ENCODE assay signal across 1 cellular context in genomic region chr7:11538751-11539299, GRCh38.
TF ChIP-seq lines count a peak whose summit lies in the region.

No MANE protein-coding gene starts in this region.

TF ChIP-seq in SK-N-SH, 30 proteins besides CTCF, POLR2A, EP300 and RAD21 (continued from another document):
- TF ChIP-seq IRF3 (IDR thresholded peaks at IDR 0.05; ENCODE audit: low read depth, low read length) = no peak
- TF ChIP-seq SMC3 (IDR thresholded peaks at IDR 0.05; ENCODE audit: low read depth, low read length) = no peak
- TF ChIP-seq, protein P1, sequence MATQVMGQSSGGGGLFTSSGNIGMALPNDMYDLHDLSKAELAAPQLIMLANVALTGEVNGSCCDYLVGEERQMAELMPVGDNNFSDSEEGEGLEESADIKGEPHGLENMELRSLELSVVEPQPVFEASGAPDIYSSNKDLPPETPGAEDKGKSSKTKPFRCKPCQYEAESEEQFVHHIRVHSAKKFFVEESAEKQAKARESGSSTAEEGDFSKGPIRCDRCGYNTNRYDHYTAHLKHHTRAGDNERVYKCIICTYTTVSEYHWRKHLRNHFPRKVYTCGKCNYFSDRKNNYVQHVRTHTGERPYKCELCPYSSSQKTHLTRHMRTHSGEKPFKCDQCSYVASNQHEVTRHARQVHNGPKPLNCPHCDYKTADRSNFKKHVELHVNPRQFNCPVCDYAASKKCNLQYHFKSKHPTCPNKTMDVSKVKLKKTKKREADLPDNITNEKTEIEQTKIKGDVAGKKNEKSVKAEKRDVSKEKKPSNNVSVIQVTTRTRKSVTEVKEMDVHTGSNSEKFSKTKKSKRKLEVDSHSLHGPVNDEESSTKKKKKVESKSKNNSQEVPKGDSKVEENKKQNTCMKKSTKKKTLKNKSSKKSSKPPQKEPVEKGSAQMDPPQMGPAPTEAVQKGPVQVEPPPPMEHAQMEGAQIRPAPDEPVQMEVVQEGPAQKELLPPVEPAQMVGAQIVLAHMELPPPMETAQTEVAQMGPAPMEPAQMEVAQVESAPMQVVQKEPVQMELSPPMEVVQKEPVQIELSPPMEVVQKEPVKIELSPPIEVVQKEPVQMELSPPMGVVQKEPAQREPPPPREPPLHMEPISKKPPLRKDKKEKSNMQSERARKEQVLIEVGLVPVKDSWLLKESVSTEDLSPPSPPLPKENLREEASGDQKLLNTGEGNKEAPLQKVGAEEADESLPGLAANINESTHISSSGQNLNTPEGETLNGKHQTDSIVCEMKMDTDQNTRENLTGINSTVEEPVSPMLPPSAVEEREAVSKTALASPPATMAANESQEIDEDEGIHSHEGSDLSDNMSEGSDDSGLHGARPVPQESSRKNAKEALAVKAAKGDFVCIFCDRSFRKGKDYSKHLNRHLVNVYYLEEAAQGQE (IDR thresholded peaks at IDR 0.05; ENCODE audit: low read depth, low read length) = no peak
- TF ChIP-seq YY1 (IDR thresholded peaks at IDR 0.05; ENCODE audit: low read depth) = no peak
- TF ChIP-seq RCOR1 (IDR thresholded peaks at IDR 0.05; ENCODE audit: low read length) = peak; percentile 90
- TF ChIP-seq FOXJ3 (CRISPR knock-in tag; IDR thresholded peaks at IDR 0.05) = peak; percentile 72
- TF ChIP-seq, protein P2, sequence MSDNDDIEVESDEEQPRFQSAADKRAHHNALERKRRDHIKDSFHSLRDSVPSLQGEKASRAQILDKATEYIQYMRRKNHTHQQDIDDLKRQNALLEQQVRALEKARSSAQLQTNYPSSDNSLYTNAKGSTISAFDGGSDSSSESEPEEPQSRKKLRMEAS (IDR thresholded peaks at IDR 0.05; ENCODE audit: low read depth) = no peak
- no peak for TF ChIP-seq FOSL2 (IDR thresholded peaks at IDR 0.05; ENCODE audit: borderline replicate concordance, low read depth)
- TF ChIP-seq SIN3A (IDR thresholded peaks at IDR 0.05; ENCODE audit: borderline replicate concordance, low read depth, low read length) = no peak
- TF ChIP-seq, protein P3, sequence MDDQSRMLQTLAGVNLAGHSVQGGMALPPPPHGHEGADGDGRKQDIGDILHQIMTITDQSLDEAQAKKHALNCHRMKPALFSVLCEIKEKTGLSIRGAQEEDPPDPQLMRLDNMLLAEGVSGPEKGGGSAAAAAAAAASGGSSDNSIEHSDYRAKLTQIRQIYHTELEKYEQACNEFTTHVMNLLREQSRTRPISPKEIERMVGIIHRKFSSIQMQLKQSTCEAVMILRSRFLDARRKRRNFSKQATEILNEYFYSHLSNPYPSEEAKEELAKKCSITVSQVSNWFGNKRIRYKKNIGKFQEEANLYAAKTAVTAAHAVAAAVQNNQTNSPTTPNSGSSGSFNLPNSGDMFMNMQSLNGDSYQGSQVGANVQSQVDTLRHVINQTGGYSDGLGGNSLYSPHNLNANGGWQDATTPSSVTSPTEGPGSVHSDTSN (IDR thresholded peaks at IDR 0.05) = no peak
- TF ChIP-seq RFX5 (IDR thresholded peaks at IDR 0.05; ENCODE audit: low read length) = 0 out of 2 replicates have a peak, but pooled peaks have one; percentile 69
- peak; percentile 64 for TF ChIP-seq GATA2 (CRISPR knock-in tag; IDR thresholded peaks at IDR 0.05)
- no peak for TF ChIP-seq NRF1 (IDR thresholded peaks at IDR 0.05; ENCODE audit: low read depth, low read length)
- 0 out of 2 replicates have a peak, but pooled peaks have one; percentile 10 for TF ChIP-seq TCF12 (IDR thresholded peaks at IDR 0.05)
- TF ChIP-seq JUND (IDR thresholded peaks at IDR 0.05) = no peak
- TF ChIP-seq ELF1 (IDR thresholded peaks at IDR 0.05) = no peak
- peak; percentile 85 for TF ChIP-seq CHD2 (IDR thresholded peaks at IDR 0.05; ENCODE audit: low read length, partially characterized antibody)
- TF ChIP-seq GABPA (IDR thresholded peaks at IDR 0.05; ENCODE audit: low read depth) = no peak
- TF ChIP-seq, protein P4, sequence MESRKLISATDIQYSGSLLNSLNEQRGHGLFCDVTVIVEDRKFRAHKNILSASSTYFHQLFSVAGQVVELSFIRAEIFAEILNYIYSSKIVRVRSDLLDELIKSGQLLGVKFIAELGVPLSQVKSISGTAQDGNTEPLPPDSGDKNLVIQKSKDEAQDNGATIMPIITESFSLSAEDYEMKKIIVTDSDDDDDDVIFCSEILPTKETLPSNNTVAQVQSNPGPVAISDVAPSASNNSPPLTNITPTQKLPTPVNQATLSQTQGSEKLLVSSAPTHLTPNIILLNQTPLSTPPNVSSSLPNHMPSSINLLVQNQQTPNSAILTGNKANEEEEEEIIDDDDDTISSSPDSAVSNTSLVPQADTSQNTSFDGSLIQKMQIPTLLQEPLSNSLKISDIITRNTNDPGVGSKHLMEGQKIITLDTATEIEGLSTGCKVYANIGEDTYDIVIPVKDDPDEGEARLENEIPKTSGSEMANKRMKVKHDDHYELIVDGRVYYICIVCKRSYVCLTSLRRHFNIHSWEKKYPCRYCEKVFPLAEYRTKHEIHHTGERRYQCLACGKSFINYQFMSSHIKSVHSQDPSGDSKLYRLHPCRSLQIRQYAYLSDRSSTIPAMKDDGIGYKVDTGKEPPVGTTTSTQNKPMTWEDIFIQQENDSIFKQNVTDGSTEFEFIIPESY (IDR thresholded peaks at IDR 0.05; ENCODE audit: borderline replicate concordance, low read depth) = no peak
- TF ChIP-seq EZH2phosphoT487 (IDR thresholded peaks at IDR 0.05; ENCODE audit: borderline replicate concordance, low read depth) = no peak
- no peak for TF ChIP-seq MEF2A (IDR thresholded peaks at IDR 0.05; ENCODE audit: borderline replicate concordance, low read depth)
- no peak for TF ChIP-seq FOXM1 (IDR thresholded peaks at IDR 0.05; ENCODE audit: low read depth)
TF ChIP-seq in SK-N-SH: peak in this region for 7.
